Comparison of ENCODE assay signal across 1 cellular context in the genomic region with DNA sequence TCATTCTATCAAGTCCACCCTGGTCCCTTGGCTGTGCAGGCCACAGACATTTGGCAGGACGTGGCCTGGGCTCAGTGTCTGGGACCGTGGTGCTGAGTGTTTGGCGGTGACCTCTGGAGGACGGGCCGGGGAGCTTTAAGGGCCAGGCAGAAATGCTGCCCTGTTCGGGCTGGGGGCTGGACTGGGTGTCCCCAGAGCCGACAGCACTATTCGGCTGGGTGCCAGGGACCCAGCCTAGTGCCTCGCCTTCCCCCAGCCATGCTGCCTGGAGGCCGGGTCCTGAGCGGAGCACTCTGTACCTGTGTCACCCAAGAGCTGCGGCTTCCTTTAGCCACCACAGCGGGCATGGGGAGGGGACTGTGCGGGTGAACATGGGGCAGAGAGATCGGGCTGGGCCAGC.
TF ChIP-seq lines count a peak whose summit lies in the region.

No MANE protein-coding gene starts in this region.

TF ChIP-seq in SK-N-SH treated with all-trans-retinoic acid at 6 μM for 48 hours, 23 proteins besides CTCF, POLR2A, EP300 and RAD21:
- TF ChIP-seq ARNTL (CRISPR knock-in tag; IDR thresholded peaks at IDR 0.05; ENCODE audit: borderline replicate concordance, low read depth) (no peak), SNAI2 (CRISPR knock-in tag; IDR thresholded peaks at IDR 0.05) (no peak), ZC3H10 (CRISPR knock-in tag; IDR thresholded peaks at IDR 0.05) (no peak)
